ENCODE assay signal across 1 cellular context in genomic region chr2:136119717-136120675, GRCh38.
TF ChIP-seq lines count a peak whose summit lies in the region.

No MANE protein-coding gene starts in this region.

TF ChIP-seq in IMR-90, 13 proteins besides CTCF, POLR2A, EP300 and RAD21 (continued from another document):
- TF ChIP-seq, protein P1, sequence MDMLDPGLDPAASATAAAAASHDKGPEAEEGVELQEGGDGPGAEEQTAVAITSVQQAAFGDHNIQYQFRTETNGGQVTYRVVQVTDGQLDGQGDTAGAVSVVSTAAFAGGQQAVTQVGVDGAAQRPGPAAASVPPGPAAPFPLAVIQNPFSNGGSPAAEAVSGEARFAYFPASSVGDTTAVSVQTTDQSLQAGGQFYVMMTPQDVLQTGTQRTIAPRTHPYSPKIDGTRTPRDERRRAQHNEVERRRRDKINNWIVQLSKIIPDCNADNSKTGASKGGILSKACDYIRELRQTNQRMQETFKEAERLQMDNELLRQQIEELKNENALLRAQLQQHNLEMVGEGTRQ (IDR thresholded peaks at IDR 0.05; ENCODE audit: low read depth, low read length) = no peak
- TF ChIP-seq RFX5 (IDR thresholded peaks at IDR 0.05; ENCODE audit: low read depth, low read length) (no peak), SMC3 (IDR thresholded peaks at IDR 0.05; ENCODE audit: low read depth, low read length) (no peak), NFE2L2 (IDR thresholded peaks at IDR 0.05; ENCODE audit: low read depth, low read length) (no peak), FOS (IDR thresholded peaks at IDR 0.05; ENCODE audit: low read depth, low read length) (no peak)
